8 cellular contexts compared by ENCODE assay signal in the genomic region with DNA sequence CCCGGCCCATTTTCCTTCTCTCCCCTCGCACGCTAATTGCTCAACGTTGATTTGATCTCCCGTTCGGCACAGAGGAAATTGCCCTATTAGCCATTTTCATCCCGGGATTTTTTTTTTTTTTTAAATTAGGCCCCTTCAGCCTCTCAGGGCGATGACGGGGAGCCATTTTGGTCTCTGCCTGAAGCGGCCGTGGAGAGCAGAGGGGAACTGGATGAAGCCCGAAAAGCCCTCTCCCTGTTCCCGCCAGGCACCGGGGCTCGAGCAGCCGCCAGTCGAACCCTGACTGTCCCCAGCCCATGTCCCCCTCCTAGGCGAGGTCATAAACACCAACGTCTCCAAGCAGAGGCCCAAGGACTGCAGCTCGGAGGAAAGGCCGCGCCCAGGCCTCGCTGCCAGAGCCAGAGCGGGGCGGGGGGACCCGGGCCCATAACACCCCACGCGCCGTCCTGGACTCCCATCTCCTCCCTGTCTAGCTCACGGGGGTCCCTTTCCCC. TPM values are rescaled to one million over a fixed set of nuclear protein-coding genes. Genes with fewer than 3 reads are reported as not detected.
DNase-seq lines count a peak whose midpoint lies in the region; ATAC-seq, FAIRE-seq and TF ChIP-seq lines count a peak whose summit lies in the region.

No MANE protein-coding gene starts in this region.

- no peaks in the 10 kb centered on the region for H3K27me3 ChIP-seq in CD8-positive, alpha-beta T cell (ENCODE audit: insufficient read depth, low read length)
- H3K27me3 ChIP-seq in PC-3 (ENCODE audit: low read length) (no peaks in the 10 kb centered on the region), pancreas (no peaks in the 10 kb centered on the region)

- H3K4me3 Mint-ChIP-seq in CD8-positive, alpha-beta T cell, result peak overlapping the region; percentile 77

- peaks cover 8% of the 10 kb centered on the region for H3K36me3 Mint-ChIP-seq in CD8-positive, alpha-beta T cell

- H3K27ac Mint-ChIP-seq in CD8-positive, alpha-beta T cell, result peak overlapping the region; percentile 76

- peak overlapping the region; percentile 35 for H3K4me3 ChIP-seq in CD8-positive, alpha-beta T cell (ENCODE audit: low read depth, low read length)
- H3K4me3 ChIP-seq in PC-3 (ENCODE audit: low read length) (no peak overlapping the region), pancreas (peak overlapping the region in 1 of 4 donors; percentile 36)

- H3K27ac ChIP-seq in CD8-positive, alpha-beta T cell (ENCODE audit: low read depth, low read length), result peak overlapping the region; percentile 48
- H3K27ac ChIP-seq in PC-3 (ENCODE audit: low read length), result no peak overlapping the region
- peak overlapping the region in 3 of 4 donors; percentile 28 to 70 (median 38) for H3K27ac ChIP-seq in pancreas

- H3K36me3 ChIP-seq in CD8-positive, alpha-beta T cell (ENCODE audit: insufficient read depth, low read length), result peaks cover under 1% of the 10 kb centered on the region
- no peaks in the 10 kb centered on the region for H3K36me3 ChIP-seq in PC-3 (ENCODE audit: low read depth, low read length)
- H3K36me3 ChIP-seq in pancreas, result no peaks in the 10 kb centered on the region

- H3F3A ChIP-seq in PC-3 (ENCODE audit: low read length, unreplicated experiment), result no peaks in the 10 kb centered on the region

- H3K4me2 ChIP-seq in PC-3 (ENCODE audit: low read length), result peak overlapping the region; percentile 55; the same call in 1 of the 2 replicates

- intact Hi-C loops in CD8-positive, alpha-beta T cell (cut with DNase I, micrococcal nuclease), result loop anchor here (1.0 to 10.0 kb wide), 6 partner anchors 80 to 677 kb away; no protein-coding TSS in a partner anchor
- intact Hi-C loops in PC-3 (cut with micrococcal nuclease) (loop anchor here (1.0 to 2.0 kb wide), 3 partner anchors 80 to 376 kb away; no protein-coding TSS in a partner anchor), pancreas (cut with DNase I) (loop anchor here in 2 of 3 donors (5.0 kb wide), 3 partner anchors 81 to 316 kb away; no protein-coding TSS in a partner anchor)

- ATAC-seq in CD8-positive, alpha-beta T cell, result no peak
- ATAC-seq in PC-3 (no peak), pancreas (peak; percentile 5 to 12 (median 10))

- no peak for TF ChIP-seq CTCF in CD8-positive, alpha-beta T cell (IDR thresholded peaks at IDR 0.05)
- TF ChIP-seq CTCF in PC-3 (conservative IDR thresholded peaks at IDR 0.05; ENCODE audit: low read depth, low read length) (no peak), pancreas (IDR thresholded peaks at IDR 0.05) (no peak)

- H4K20me1 ChIP-seq in PC-3 (ENCODE audit: low read length), result no peaks in the 10 kb centered on the region

- H2AFZ ChIP-seq in PC-3 (ENCODE audit: low read length), result peak overlapping the region; percentile 52

- no peak overlapping the region for H3K9ac ChIP-seq in PC-3 (ENCODE audit: low read length)

- CTCF ChIA-PET in CD8-positive, alpha-beta T cell (lab: Charles Lee), result interaction anchor here (0.6 to 5.9 kb wide), 35 partner anchors 8 to 382 kb away, joined by 3 to 90 read pairs (median 4); a partner anchor contains a TSS
- CTCF ChIA-PET in PC-3 (lab: Charles Lee), result interaction anchor here (1.0 to 1.7 kb wide), 2 partner anchors 81 to 315 kb away, joined by 4 to 12 read pairs; no protein-coding TSS in a partner anchor

- no peak for FAIRE-seq in pancreas (lab: Jason Lieb, UNC)
- no peak for FAIRE-seq in GM12891 (lab: Jason Lieb, UNC)

- H3K79me2 ChIP-seq in PC-3 (ENCODE audit: low read length), result no peaks in the 10 kb centered on the region

- BruUV-seq in PC-3 (replicated peaks; lab: Mats Ljungman, UMichigan), result no TSS peak

- H3K4me1 Mint-ChIP-seq in CD8-positive, alpha-beta T cell (ENCODE audit: low read depth), result peaks cover 8% of the 10 kb centered on the region

- H3K9me3 ChIP-seq in CD8-positive, alpha-beta T cell (ENCODE audit: low read length), result no peaks in the 10 kb centered on the region
- H3K9me3 ChIP-seq in PC-3 (ENCODE audit: low read length) (no peaks in the 10 kb centered on the region), pancreas (no peaks in the 10 kb centered on the region)

- H3K9me3 Mint-ChIP-seq in CD8-positive, alpha-beta T cell, result no peaks in the 10 kb centered on the region

- no peak for TF ChIP-seq POLR2A in GM12891 (IDR thresholded peaks at IDR 0.05; ENCODE audit: low read depth, low read length)

- POLR2A ChIA-PET in CD8-positive, alpha-beta T cell (lab: Charles Lee), result interaction anchor here (1.1 to 1.4 kb wide), 3 partner anchors 11 to 81 kb away, joined by 3 to 6 read pairs (median 3); no protein-coding TSS in a partner anchor
- POLR2A ChIA-PET in PC-3 (lab: Charles Lee; ENCODE audit: unreplicated experiment), result no interaction called here

- no peaks in the 10 kb centered on the region for H3K9me2 ChIP-seq in PC-3 (replicated peaks; ENCODE audit: low read length)

- H3K4me1 ChIP-seq in CD8-positive, alpha-beta T cell (ENCODE audit: insufficient read depth, low read length), result peaks cover 3% of the 10 kb centered on the region
- H3K4me1 ChIP-seq in PC-3 (ENCODE audit: insufficient read depth, low read length) (no peaks in the 10 kb centered on the region), pancreas (peaks cover 0 to 9% (median 6%) of the 10 kb centered on the region in 3 donors)

- WGBS in pancreas, 2 donors, result 42% methylated on average over 30 of the region's 30 CpGs

- no peak for DNase-seq in CD8-positive, alpha-beta T cell
- no peak for DNase-seq in PC-3
- peak; percentile 18 for DNase-seq in fibroblast of peridontal ligament (ENCODE audit: extremely low read depth)
- DNase-seq in pancreas, result peak in 1 of 6 donors; percentile 25
- DNase-seq in GM12891 (ENCODE audit: insufficient read length, low spot score), result no peak
- no peak for DNase-seq in CD1c-positive myeloid dendritic cell (ENCODE audit: extremely low spot score)
- no peak for DNase-seq in AG08396 (ENCODE audit: low spot score)
- no peak for DNase-seq in NCI-H1092 (lab: John Stamatoyannopoulos, UW)

- peaks cover 2% of the 10 kb centered on the region for H3K27me3 Mint-ChIP-seq in CD8-positive, alpha-beta T cell (ENCODE audit: low read depth)

TF ChIP-seq in GM12891, 5 proteins besides CTCF, POLR2A, EP300 and RAD21:
- TF ChIP-seq POU2F2 (IDR thresholded peaks at IDR 0.05; ENCODE audit: low read depth, low read length), result no peak
- no peak for TF ChIP-seq SPI1 (IDR thresholded peaks at IDR 0.05; ENCODE audit: low read depth, low read length)
- TF ChIP-seq TAF1 (IDR thresholded peaks at IDR 0.05; ENCODE audit: low read depth, low read length), result no peak
- TF ChIP-seq PAX5 (IDR thresholded peaks at IDR 0.05; ENCODE audit: insufficient read depth, low read length, severe bottlenecking), result no peak
- no peak for TF ChIP-seq POLR2AphosphoS5 (IDR thresholded peaks at IDR 0.05; ENCODE audit: low read depth, low read length)

RNA-seq across cellular contexts. Expression of a gene that starts 44.7 kb away (rescaled TPM):
- total RNA-seq in CD8-positive, alpha-beta T cell, result not detected
- total RNA-seq in PC-3 (2014; rRNA removed) (96.4 and 113 TPM in 2 replicates), pancreas (1 to 10 TPM in 5 of 6 donors, under 1 TPM in 1; 0.46 to 7.4 (median 1.8) TPM)
- 1 to 10 TPM; 2.0 to 5.6 TPM for polyA plus RNA-seq in pancreas
- not detected for polyA plus RNA-seq in GM12891 (2012; ENCODE audit: low read depth, missing spikeins)

RNA-seq across cellular contexts. Expression of a gene that starts 52.4 kb away (rescaled TPM):
- total RNA-seq in CD8-positive, alpha-beta T cell, result 10 to 100 TPM; 10.2 to 12.7 TPM
- total RNA-seq in PC-3 (2014; rRNA removed) (4.2 and 5.5 TPM in 2 replicates), pancreas (10 to 100 TPM in 3 of 6 donors, 1 to 10 TPM in 3; 6.5 to 16.2 (median 10.1) TPM)
- 10 to 100 TPM; 27.4 to 49.4 TPM for polyA plus RNA-seq in pancreas
- 54.8 TPM for polyA plus RNA-seq in GM12891 (2012; ENCODE audit: low read depth, missing spikeins)

Comparison
In these comparisons a context has a peak if more than half of its experiments do, and no peak if none do; other contexts are left out.
1. ATAC-seq: peak in pancreas (4 of 4); none in CD8-positive, alpha-beta T cell (single experiment) and PC-3 (single experiment).
2. RNA of a gene that starts 44.7 kb away (total RNA-seq): 96.4 to 113 TPM in PC-3; 0.46 to 7.4 TPM in pancreas and not detected in CD8-positive, alpha-beta T cell; every median in the first group is over 10 times any median in the second.